ENCODE assay signal across 24 cellular contexts in genomic region chr9:119273325-119273904, GRCh38.
DNase-seq lines count a peak whose midpoint lies in the region; ATAC-seq and TF ChIP-seq lines count a peak whose summit lies in the region.
"Had no signal": no experiment of that assay in that cellular context is flagged by ENCODE, and none has a peak within 500 bp of the region (broad histone marks: within the 10 kb centered on the region; RNA-seq: fewer than 3 reads in every experiment).

No MANE protein-coding gene starts in this region.

- POLR2A ChIA-PET in SK-N-SH (lab: Yijun Ruan, JAX) = no interaction called here

- H2AFZ ChIP-seq in mesenchymal stem cell (ENCODE audit: low read depth, low read length) (no peak overlapping the region), SK-N-SH (ENCODE audit: low read depth) (no peak overlapping the region)
- H2AFZ ChIP-seq: PC-9 had no signal

- H3K27ac ChIP-seq in cingulate gyrus (ENCODE audit: low read depth, low read length) (peak overlapping the region; percentile 67), mesenchymal stem cell (ENCODE audit: low read length, poor library complexity, severe bottlenecking) (no peak overlapping the region), SK-N-SH (ENCODE audit: low read depth in 2 of 2, low read length in 1 of 2) (no peak overlapping the region)
- H3K27ac ChIP-seq: A549, left ventricle myocardium inferior, PC-9, transverse colon, WERI-Rb-1 had no signal

- H2BK5ac ChIP-seq in mesenchymal stem cell (ENCODE audit: low read depth, low read length, poor library complexity, severe bottlenecking) = no peak overlapping the region

- H3K9me3 ChIP-seq in mesenchymal stem cell (ENCODE audit: control insufficient read depth, low read length) (no peaks in the 10 kb centered on the region), SK-N-SH (no peaks in the 10 kb centered on the region)
- H3K9me3 ChIP-seq: A549, left ventricle myocardium inferior, transverse colon had no signal

- H2AK5ac ChIP-seq in mesenchymal stem cell (ENCODE audit: low read length, severe bottlenecking) = no peak overlapping the region

- H3K4me3 ChIP-seq in mesenchymal stem cell (ENCODE audit: insufficient read depth in 1 of 2, low read depth in 1 of 2, low read length in 2 of 2) (no peak overlapping the region), SK-N-SH (ENCODE audit: low read depth in 2 of 2, low read length in 1 of 2) (no peak overlapping the region)
- H3K4me3 ChIP-seq: A549, left ventricle myocardium inferior, PC-9, smooth muscle cell, transverse colon had no signal

- H3K36me3 ChIP-seq in mesenchymal stem cell (ENCODE audit: control insufficient read depth in 1 of 2, insufficient read depth in 2 of 2, low read depth in 1 of 2, low read length in 2 of 2) (no peaks in the 10 kb centered on the region), SK-N-SH (replicated peaks in 1 of 2; ENCODE audit: control insufficient read depth in 1 of 2, insufficient read depth in 2 of 2, low read length in 1 of 2) (no peaks in the 10 kb centered on the region)
- H3K36me3 ChIP-seq: left ventricle myocardium inferior, transverse colon, WERI-Rb-1 had no signal

- H3K14ac ChIP-seq in mesenchymal stem cell (ENCODE audit: low read length in 2 of 2) = no peak overlapping the region

- no peak overlapping the region for H3K18ac ChIP-seq in mesenchymal stem cell (ENCODE audit: low read depth in 1 of 2, low read length in 2 of 2)

- no peak overlapping the region for H3K23ac ChIP-seq in mesenchymal stem cell (ENCODE audit: low read length in 2 of 2)

- H3K9me2 ChIP-seq in SK-N-SH = no peaks in the 10 kb centered on the region

- no peak overlapping the region for H3K4ac ChIP-seq in mesenchymal stem cell (ENCODE audit: low read depth in 1 of 2, low read length in 2 of 2)

- CTCF ChIA-PET in SK-N-SH (lab: Yijun Ruan, JAX) = interaction anchor here (1.5 to 1.7 kb wide), 2 partner anchors 11 to 16 kb away, joined by 5 to 6 read pairs; no protein-coding TSS in a partner anchor

- in situ Hi-C loops in Caki2 (cut with HindIII; ENCODE audit: low pct_unique_long_range_greater_than_20kb, low sequenced_read_pairs) = no loop called here

- no peak overlapping the region for H2BK12ac ChIP-seq in mesenchymal stem cell (ENCODE audit: low read length in 2 of 2)

- H2BK120ac ChIP-seq in mesenchymal stem cell (ENCODE audit: low read depth, low read length) = no peak overlapping the region

- H3K27me3 ChIP-seq in mesenchymal stem cell (ENCODE audit: control insufficient read depth in 1 of 2, insufficient read depth in 1 of 2, low read length in 2 of 2) (no peaks in the 10 kb centered on the region), SK-N-SH (ENCODE audit: insufficient read depth) (no peaks in the 10 kb centered on the region)
- H3K27me3 ChIP-seq: transverse colon had no signal

- WGBS in mesenchymal stem cell = 36% methylated on average over 3 of the region's 5 CpGs
- WGBS in SK-N-SH (ENCODE audit: low lambda C conversion rate) = 14% methylated on average over 5 of the region's 5 CpGs

- no peak overlapping the region for H3K4me2 ChIP-seq in mesenchymal stem cell (ENCODE audit: low read length, poor library complexity, severe bottlenecking)
- H3K4me2 ChIP-seq in SK-N-SH = no peak overlapping the region
- H3K4me2 ChIP-seq: A549, PC-9, smooth muscle cell had no signal

- no peaks in the 10 kb centered on the region for H3K79me2 ChIP-seq in SK-N-SH (ENCODE audit: insufficient read depth)

- H3K79me1 ChIP-seq in mesenchymal stem cell (replicated peaks; ENCODE audit: low read length, poor library complexity, severe bottlenecking) = no peaks in the 10 kb centered on the region

- H3K9ac ChIP-seq in mesenchymal stem cell (ENCODE audit: low read length) (peak overlapping the region; percentile 17), SK-N-SH (no peak overlapping the region)

- peak; percentile 41 for DNase-seq in Caki2 (ENCODE audit: low read depth)
- DNase-seq in NCI-H446 treated with DMSO at 0.1 percent for 48 hours (lab: John Stamatoyannopoulos, UW) = peak; percentile 17
- DNase-seq in mesenchymal stem cell = no peak
- DNase-seq in SK-N-SH = no peak
- DNase-seq in stimulated activated CD4-positive, alpha-beta T cell treated with anti-CD3 and anti-CD28 coated beads, Interleukin-1b, Interleukin-23, amount 100 ng/mL, for 48 hours = no peak
- no peak for DNase-seq in NCI-H524 treated with DMSO at 0.1 percent for 48 hours (lab: John Stamatoyannopoulos, UW)
- DNase-seq: activated CD4-positive, alpha-beta T cell treated with anti-CD3 and anti-CD28 coated beads, Interleukin-2, amount 50 U/mL, for 1 hour; activated T-cell treated with anti-CD3 and anti-CD28 coated beads, Interleukin-2, amount 50 U/mL, for 4 hours; AML-193; CD4-positive, alpha-beta memory T cell; left ventricle myocardium inferior; naive thymus-derived CD8-positive, alpha-beta T cell; NCI-H1105; NCI-H345; PC-9; retina; SHP77 treated with DMSO at 0.1 percent for 48 hours; T-helper 9 cell; transverse colon; WERI-Rb-1 had no signal

- H4K8ac ChIP-seq in mesenchymal stem cell (ENCODE audit: low read length) = no peak overlapping the region

- H4K20me1 ChIP-seq in SK-N-SH (ENCODE audit: insufficient read depth) = no peaks in the 10 kb centered on the region

- no peak overlapping the region for H4K91ac ChIP-seq in mesenchymal stem cell (ENCODE audit: low read length)

- H3K4me1 ChIP-seq in mesenchymal stem cell (ENCODE audit: control insufficient read depth, insufficient read depth, low read depth, low read length) (no peaks in the 10 kb centered on the region), SK-N-SH (ENCODE audit: control insufficient read depth in 1 of 2, insufficient read depth in 2 of 2, low read depth in 1 of 2, low read length in 1 of 2) (no peaks in the 10 kb centered on the region; a peak in 1 of 4 replicates)
- H3K4me1 ChIP-seq: A549, transverse colon had no signal

- ATAC-seq in GM18858 (IDR thresholded peaks at IDR 0.05; ENCODE audit: unreplicated experiment) = no peak
- ATAC-seq: A549; activated T-cell treated with anti-CD3 and anti-CD28 coated beads, Interleukin-2, amount 50 U/mL, for 4 hours; naive thymus-derived CD8-positive, alpha-beta T cell had no signal

- TF ChIP-seq RAD21 in SK-N-SH (IDR thresholded peaks at IDR 0.05; ENCODE audit: low read length) = no peak

- no peak for TF ChIP-seq CTCF in SK-N-SH (IDR thresholded peaks at IDR 0.05)

- H2BK15ac ChIP-seq in mesenchymal stem cell (ENCODE audit: low read depth, poor library complexity, severe bottlenecking) = no peak overlapping the region

- H3F3A ChIP-seq in SK-N-SH (replicated peaks; ENCODE audit: insufficient read depth) = no peaks in the 10 kb centered on the region

- no peak for TF ChIP-seq EP300 in SK-N-SH (IDR thresholded peaks at IDR 0.05; ENCODE audit: borderline replicate concordance in 1 of 2, low read depth in 1 of 2, low read length in 1 of 2)

TF ChIP-seq in SK-N-SH, 30 proteins besides CTCF, POLR2A, EP300 and RAD21 (continues in another document):
- TF ChIP-seq MAX (IDR thresholded peaks at IDR 0.05; ENCODE audit: low read depth) (no peak), ELF1 (IDR thresholded peaks at IDR 0.05) (no peak), POLR2AphosphoS5 (IDR thresholded peaks at IDR 0.05; ENCODE audit: low read depth, low read length) (no peak), RCOR1 (IDR thresholded peaks at IDR 0.05; ENCODE audit: low read length) (no peak), GATA2 (CRISPR knock-in tag; IDR thresholded peaks at IDR 0.05) (no peak), GABPA (IDR thresholded peaks at IDR 0.05; ENCODE audit: low read depth) (no peak), TEAD4 (IDR thresholded peaks at IDR 0.05; ENCODE audit: borderline replicate concordance, insufficient read depth) (no peak), USF2 (IDR thresholded peaks at IDR 0.05; ENCODE audit: borderline replicate concordance, low read depth, low read length) (no peak), CHD2 (IDR thresholded peaks at IDR 0.05; ENCODE audit: low read length, partially characterized antibody) (no peak), FOSL2 (IDR thresholded peaks at IDR 0.05; ENCODE audit: borderline replicate concordance, low read depth) (no peak), MXI1 (IDR thresholded peaks at IDR 0.05; ENCODE audit: low read depth, low read length) (no peak), RXRA (IDR thresholded peaks at IDR 0.05; ENCODE audit: borderline replicate concordance, low read depth) (no peak), EZH2phosphoT487 (IDR thresholded peaks at IDR 0.05; ENCODE audit: borderline replicate concordance, low read depth) (no peak), PBX3 (IDR thresholded peaks at IDR 0.05) (no peak), SMC3 (IDR thresholded peaks at IDR 0.05; ENCODE audit: low read depth, low read length) (no peak), FOXM1 (IDR thresholded peaks at IDR 0.05; ENCODE audit: low read depth) (no peak)

Comparison
In these comparisons a context has a peak if more than half of its experiments do, and no peak if none do; other contexts are left out.
1. DNase-seq: peak in Caki2 (single experiment) and NCI-H446 treated with DMSO at 0.1 percent for 48 hours (single experiment); none in mesenchymal stem cell (single experiment), SK-N-SH (single experiment), stimulated activated CD4-positive, alpha-beta T cell treated with anti-CD3 and anti-CD28 coated beads, Interleukin-1b, Interleukin-23, amount 100 ng/mL, for 48 hours (single experiment) and NCI-H524 treated with DMSO at 0.1 percent for 48 hours (single experiment).